In genomic region chrX:149550454-149550853, GRCh38 we compare ENCODE assay signal across 22 cellular contexts. TPM values are rescaled to one million over a fixed set of nuclear protein-coding genes. Genes with fewer than 3 reads are reported as not detected.
"Had no signal": no experiment of that assay in that cellular context is flagged by ENCODE, and none has a peak within 500 bp of the region (broad histone marks: within the 10 kb centered on the region; RNA-seq: fewer than 3 reads in every experiment).

No MANE protein-coding gene starts in this region.

RNA-seq across cellular contexts. Expression of gene HSFX3, which starts 0.7 kb away (rescaled TPM):
- total RNA-seq: activated B cell treated with CpG ODN at 0.5 μM for 24 hours; activated naive CD8-positive, alpha-beta T cell treated with anti-CD3 and anti-CD28 coated beads for 36 hours; activated T-cell treated with anti-CD3 and anti-CD28 coated beads, Interleukin-2, amount 50 U/mL, for 4 hours; ascending aorta; chondrocyte; esophagus mucosa; kidney; left colon; liver; mammary epithelial cell; mucosa of gallbladder; neural crest cell; pancreas; sciatic nerve; T-cell; T-helper 2 cell treated with Interferon-gamma antibody and Interleukin-4, amounts not matched to agents 100 ng/mL and 5 ng/mL, for 36 hours; thyroid gland; upper lobe of left lung; vagina had no signal
- polyA plus RNA-seq: liver, mammary epithelial cell, pancreas, stomach had no signal

RNA-seq across cellular contexts. Expression of gene MAGEA9B, which starts 36.8 kb away (rescaled TPM):
- total RNA-seq: activated B cell treated with CpG ODN at 0.5 μM for 24 hours; activated naive CD8-positive, alpha-beta T cell treated with anti-CD3 and anti-CD28 coated beads for 36 hours; activated T-cell treated with anti-CD3 and anti-CD28 coated beads, Interleukin-2, amount 50 U/mL, for 4 hours; ascending aorta; cardiac septum; chondrocyte; esophagus mucosa; kidney; left colon; liver; mammary epithelial cell; mucosa of gallbladder; neural crest cell; pancreas; sciatic nerve; stomach; T-cell; T-helper 2 cell treated with Interferon-gamma antibody and Interleukin-4, amounts not matched to agents 100 ng/mL and 5 ng/mL, for 36 hours; thyroid gland; upper lobe of left lung; vagina had no signal
- polyA plus RNA-seq: liver, mammary epithelial cell, pancreas, stomach had no signal

RNA-seq across cellular contexts. Expression of gene HSFX2, which starts 44.7 kb away (rescaled TPM):
- total RNA-seq: activated naive CD8-positive, alpha-beta T cell treated with anti-CD3 and anti-CD28 coated beads for 36 hours; activated T-cell treated with anti-CD3 and anti-CD28 coated beads, Interleukin-2, amount 50 U/mL, for 4 hours; ascending aorta; cardiac septum; chondrocyte; esophagus mucosa; left colon; mammary epithelial cell; neural crest cell; prostate gland; T-cell; T-helper 2 cell treated with Interferon-gamma antibody and Interleukin-4, amounts not matched to agents 100 ng/mL and 5 ng/mL, for 36 hours; vagina had no signal
